ENCODE assay signal across 15 cellular contexts in the genomic region with DNA sequence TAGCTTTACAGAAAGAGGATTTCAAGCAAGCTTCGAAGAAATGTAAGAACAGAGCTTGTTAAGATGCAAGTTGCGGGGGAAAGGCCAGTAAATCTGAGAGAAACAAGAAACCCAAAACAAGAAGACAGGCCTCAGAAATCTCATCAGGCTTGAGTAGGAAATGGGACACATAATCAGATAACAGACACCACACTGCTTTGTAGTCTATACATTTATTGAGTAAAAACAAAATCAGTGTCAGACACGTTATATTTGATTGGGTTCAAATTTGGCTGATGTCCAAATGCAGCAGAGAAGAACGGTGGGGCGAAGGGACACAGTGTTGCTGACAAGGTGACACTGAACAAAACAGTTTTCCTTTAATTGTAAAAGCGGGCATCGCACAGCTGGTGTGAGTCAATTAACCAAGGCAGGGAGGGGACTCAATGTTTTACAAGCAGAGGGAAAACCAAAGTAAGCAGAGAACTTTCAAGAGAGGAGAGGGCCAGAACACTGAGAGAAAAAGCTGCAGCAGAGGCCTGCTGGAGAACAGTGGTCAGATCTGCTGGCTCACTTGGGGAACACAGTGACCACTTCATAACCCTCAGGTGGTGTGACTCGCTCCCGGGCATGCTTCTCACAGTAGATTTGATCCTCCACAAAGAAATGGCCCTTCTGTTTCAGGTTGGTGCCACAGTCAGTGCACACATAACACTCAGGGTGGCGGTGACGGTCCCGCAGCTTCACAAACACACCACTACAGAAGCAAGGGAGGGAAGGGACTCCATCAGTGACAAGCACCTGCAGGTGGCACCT. TPM values are rescaled to one million over a fixed set of nuclear protein-coding genes. Genes with fewer than 3 reads are reported as not detected.
DNase-seq lines count a peak whose midpoint lies in the region; ATAC-seq and TF ChIP-seq lines count a peak whose summit lies in the region.
"Had no signal": no experiment of that assay in that cellular context is flagged by ENCODE, and none has a peak within 500 bp of the region (broad histone marks: within the 10 kb centered on the region; RNA-seq: fewer than 3 reads in every experiment).

No MANE protein-coding gene starts in this region.

- peaks cover 22% of the 10 kb centered on the region for H3K4me1 Mint-ChIP-seq in activated CD4-positive, alpha-beta T cell treated with anti-CD3 and anti-CD28 coated beads, Interleukin-2, amount 10 ng/mL, durations not matched to agents 24 days and 14 days
- peaks cover 7% of the 10 kb centered on the region for H3K4me1 Mint-ChIP-seq in neural progenitor cell
- H3K4me1 Mint-ChIP-seq in naive thymus-derived CD4-positive, alpha-beta T cell = peaks cover 0 to 31% (median 0%) of the 10 kb centered on the region in 7 donors

- H3F3A ChIP-seq in neural progenitor cell (ENCODE audit: low read depth) = no peaks in the 10 kb centered on the region

- H3K9me3 ChIP-seq in neural progenitor cell (ENCODE audit: low read depth) = no peaks in the 10 kb centered on the region
- no peaks in the 10 kb centered on the region for H3K9me3 ChIP-seq in naive thymus-derived CD4-positive, alpha-beta T cell (ENCODE audit: control insufficient read depth in 2 of 3, low read length in 3 of 3)
- H3K9me3 ChIP-seq: heart left ventricle, left lung, upper lobe of left lung had no signal

- TF ChIP-seq CTCF in astrocyte of the spinal cord (IDR thresholded peaks at IDR 0.05; ENCODE audit: low read depth, low read length) (no peak), neural progenitor cell (IDR thresholded peaks at IDR 0.05) (no peak), coronary artery (IDR thresholded peaks at IDR 0.05) (no peak)

- H3K4me3 Mint-ChIP-seq in activated CD4-positive, alpha-beta T cell treated with anti-CD3 and anti-CD28 coated beads, Interleukin-2, amount 10 ng/mL, durations not matched to agents 24 days and 14 days = no peak overlapping the region
- H3K4me3 Mint-ChIP-seq in neural progenitor cell = no peak overlapping the region
- no peak overlapping the region for H3K4me3 Mint-ChIP-seq in naive thymus-derived CD4-positive, alpha-beta T cell

- H3K27me3 ChIP-seq in neural progenitor cell = no peaks in the 10 kb centered on the region
- no peaks in the 10 kb centered on the region for H3K27me3 ChIP-seq in naive thymus-derived CD4-positive, alpha-beta T cell (ENCODE audit: control insufficient read depth in 2 of 2, insufficient read depth in 2 of 2, low read length in 2 of 2)
- H3K27me3 ChIP-seq: heart left ventricle, left lung, upper lobe of left lung had no signal

- POLR2A ChIA-PET in naive thymus-derived CD4-positive, alpha-beta T cell (lab: Charles Lee) = no interaction called here

- peaks cover 7% of the 10 kb centered on the region for H3K9me3 Mint-ChIP-seq in activated CD4-positive, alpha-beta T cell treated with anti-CD3 and anti-CD28 coated beads, Interleukin-2, amount 10 ng/mL, durations not matched to agents 24 days and 14 days
- H3K9me3 Mint-ChIP-seq in neural progenitor cell = peaks cover 3% of the 10 kb centered on the region
- H3K9me3 Mint-ChIP-seq in naive thymus-derived CD4-positive, alpha-beta T cell = peaks cover 0 to 4% (median 0%) of the 10 kb centered on the region in 11 donors

- no peaks in the 10 kb centered on the region for H3K79me2 ChIP-seq in neural progenitor cell (ENCODE audit: low read depth)

- H3K36me3 Mint-ChIP-seq in activated CD4-positive, alpha-beta T cell treated with anti-CD3 and anti-CD28 coated beads, Interleukin-2, amount 10 ng/mL, durations not matched to agents 24 days and 14 days (ENCODE audit: low read depth) = peaks cover 10% of the 10 kb centered on the region
- no peaks in the 10 kb centered on the region for H3K36me3 Mint-ChIP-seq in neural progenitor cell
- H3K36me3 Mint-ChIP-seq in naive thymus-derived CD4-positive, alpha-beta T cell = peaks cover 0 to 26% (median 0%) of the 10 kb centered on the region in 5 donors

- no peaks in the 10 kb centered on the region for H3K36me3 ChIP-seq in neural progenitor cell
- H3K36me3 ChIP-seq in naive thymus-derived CD4-positive, alpha-beta T cell (ENCODE audit: control insufficient read depth in 2 of 3, insufficient read depth in 3 of 3, low read length in 3 of 3) = no peaks in the 10 kb centered on the region

- DNase-seq in activated CD4-positive, alpha-beta T cell treated with anti-CD3 and anti-CD28 coated beads, Interleukin-2, amount 10 ng/mL, durations not matched to agents 24 days and 14 days = no peak
- DNase-seq in activated CD4-positive, alpha-beta T cell treated with anti-CD3 and anti-CD28 coated beads, Interleukin-2, amount 50 U/mL, for 4 hours = no peak
- DNase-seq in NCI-H345 treated with DMSO at 0.1 percent for 48 hours (lab: John Stamatoyannopoulos, UW; ENCODE audit: unreplicated experiment) = peak; percentile 30
- peak; percentile 39 for DNase-seq in astrocyte of the spinal cord (ENCODE audit: low read depth, low spot score)
- no peak for DNase-seq in neural progenitor cell (ENCODE audit: low spot score)
- DNase-seq in naive thymus-derived CD4-positive, alpha-beta T cell = no peak
- no peak for DNase-seq in coronary artery (ENCODE audit: low spot score)
- DNase-seq: DMS 273 treated with DMSO at 0.1 percent for 48 hours; heart left ventricle; left lung; NCI-H446; SHP77; stimulated activated CD4-positive, alpha-beta T cell treated with anti-CD3 and anti-CD28 coated beads, Interleukin-12 subunit alpha, Interleukin-12 subunit beta, amount 100 ng/mL, for 4 hours had no signal

- H3K4me1 ChIP-seq in neural progenitor cell = peaks cover 5% of the 10 kb centered on the region
- no peaks in the 10 kb centered on the region for H3K4me1 ChIP-seq in naive thymus-derived CD4-positive, alpha-beta T cell (ENCODE audit: control insufficient read depth in 2 of 2, insufficient read depth in 2 of 2, low read length in 2 of 2)

- peaks cover 3% of the 10 kb centered on the region for H3K27me3 Mint-ChIP-seq in activated CD4-positive, alpha-beta T cell treated with anti-CD3 and anti-CD28 coated beads, Interleukin-2, amount 10 ng/mL, durations not matched to agents 24 days and 14 days
- peaks cover 4% of the 10 kb centered on the region for H3K27me3 Mint-ChIP-seq in neural progenitor cell (ENCODE audit: insufficient read depth, low read depth)
- no peaks in the 10 kb centered on the region for H3K27me3 Mint-ChIP-seq in naive thymus-derived CD4-positive, alpha-beta T cell

- intact Hi-C loops in activated CD4-positive, alpha-beta T cell treated with anti-CD3 and anti-CD28 coated beads, Interleukin-2, amount 10 ng/mL, durations not matched to agents 24 days and 14 days (cut with micrococcal nuclease) = loop anchor here (5.0 kb wide), 1 partner anchor 690 kb away; the partner anchor contains the start of gene HELLS
- intact Hi-C loops in naive thymus-derived CD4-positive, alpha-beta T cell (cut with micrococcal nuclease) = no loop called here

- no peak overlapping the region for H3K9ac ChIP-seq in neural progenitor cell

- CTCF ChIA-PET in naive thymus-derived CD4-positive, alpha-beta T cell (lab: Charles Lee) = no interaction called here

- in situ Hi-C loops in astrocyte of the spinal cord (cut with HindIII; ENCODE audit: low sequenced_read_pairs) = no loop called here

- ATAC-seq in naive thymus-derived CD4-positive, alpha-beta T cell = no peak
- no peak for ATAC-seq in GM19328 (IDR thresholded peaks at IDR 0.05; ENCODE audit: unreplicated experiment)

- no peak overlapping the region for H3K27ac ChIP-seq in neural progenitor cell
- H3K27ac ChIP-seq in naive thymus-derived CD4-positive, alpha-beta T cell (ENCODE audit: low read depth, low read length) = no peak overlapping the region
- no peak overlapping the region for H3K27ac ChIP-seq in coronary artery
- H3K27ac ChIP-seq: left lung, upper lobe of left lung had no signal

- H2AFZ ChIP-seq in neural progenitor cell (replicated peaks) = no peak overlapping the region

- no peak overlapping the region for H3K4me3 ChIP-seq in astrocyte of the spinal cord (ENCODE audit: low read depth, low read length)
- no peak overlapping the region for H3K4me3 ChIP-seq in neural progenitor cell
- no peak overlapping the region for H3K4me3 ChIP-seq in naive thymus-derived CD4-positive, alpha-beta T cell (ENCODE audit: low read length)
- H3K4me3 ChIP-seq in coronary artery = no peak overlapping the region
- H3K4me3 ChIP-seq: heart left ventricle, left lung, upper lobe of left lung had no signal

- no peak overlapping the region for H3K4me2 ChIP-seq in neural progenitor cell

- H4K20me1 ChIP-seq in neural progenitor cell (ENCODE audit: low read depth) = no peaks in the 10 kb centered on the region

- peak overlapping the region; percentile 36 for H3K27ac Mint-ChIP-seq in activated CD4-positive, alpha-beta T cell treated with anti-CD3 and anti-CD28 coated beads, Interleukin-2, amount 10 ng/mL, durations not matched to agents 24 days and 14 days
- peak overlapping the region; percentile 31 for H3K27ac Mint-ChIP-seq in neural progenitor cell
- no peak overlapping the region for H3K27ac Mint-ChIP-seq in naive thymus-derived CD4-positive, alpha-beta T cell

RNA-seq across cellular contexts. Expression of gene ACSM6, which starts 43.5 kb away (rescaled TPM):
- not detected in 2 replicates for total RNA-seq in activated CD4-positive, alpha-beta T cell treated with anti-CD3 and anti-CD28 coated beads, Interleukin-2, amount 10 ng/mL, durations not matched to agents 24 days and 14 days
- total RNA-seq in neural progenitor cell (ENCODE audit: low replicate concordance) = not detected in 2 replicates
- total RNA-seq in naive thymus-derived CD4-positive, alpha-beta T cell = not detected
- polyA plus RNA-seq in naive thymus-derived CD4-positive, alpha-beta T cell = not detected
- total RNA-seq: left lung, upper lobe of left lung had no signal
- polyA plus RNA-seq: heart left ventricle had no signal

RNA-seq across cellular contexts. Expression of gene PDLIM1, which starts 53.2 kb away (rescaled TPM):
- total RNA-seq in activated CD4-positive, alpha-beta T cell treated with anti-CD3 and anti-CD28 coated beads, Interleukin-2, amount 10 ng/mL, durations not matched to agents 24 days and 14 days = 3.1 and 3.2 TPM in 2 replicates
- total RNA-seq in neural progenitor cell (ENCODE audit: low replicate concordance) = 4.6 and 7.9 TPM in 2 replicates
- 10 to 100 TPM in 2 of 5 experiments, under 1 TPM in 3; 0.32 to 27.6 (median 0.61) TPM for total RNA-seq in naive thymus-derived CD4-positive, alpha-beta T cell
- 1 to 10 TPM in 1 of 2 donors, under 1 TPM in 1; 0.89 to 1.2 TPM for polyA plus RNA-seq in naive thymus-derived CD4-positive, alpha-beta T cell

Comparison
In these comparisons a context has a peak if more than half of its experiments do, and no peak if none do; other contexts are left out.
1. DNase-seq: peak in NCI-H345 treated with DMSO at 0.1 percent for 48 hours (single experiment) and astrocyte of the spinal cord (single experiment); none in activated CD4-positive, alpha-beta T cell treated with anti-CD3 and anti-CD28 coated beads, Interleukin-2, amount 10 ng/mL, durations not matched to agents 24 days and 14 days (single experiment), activated CD4-positive, alpha-beta T cell treated with anti-CD3 and anti-CD28 coated beads, Interleukin-2, amount 50 U/mL, for 4 hours (0 of 2), neural progenitor cell (single experiment), naive thymus-derived CD4-positive, alpha-beta T cell (0 of 9) and coronary artery (single experiment).
2. H3K27ac Mint-ChIP-seq: peak in activated CD4-positive, alpha-beta T cell treated with anti-CD3 and anti-CD28 coated beads, Interleukin-2, amount 10 ng/mL, durations not matched to agents 24 days and 14 days (single experiment) and neural progenitor cell (single experiment); none in naive thymus-derived CD4-positive, alpha-beta T cell (0 of 9).